ENCODE assay signal across 2 cellular contexts in the genomic region with DNA sequence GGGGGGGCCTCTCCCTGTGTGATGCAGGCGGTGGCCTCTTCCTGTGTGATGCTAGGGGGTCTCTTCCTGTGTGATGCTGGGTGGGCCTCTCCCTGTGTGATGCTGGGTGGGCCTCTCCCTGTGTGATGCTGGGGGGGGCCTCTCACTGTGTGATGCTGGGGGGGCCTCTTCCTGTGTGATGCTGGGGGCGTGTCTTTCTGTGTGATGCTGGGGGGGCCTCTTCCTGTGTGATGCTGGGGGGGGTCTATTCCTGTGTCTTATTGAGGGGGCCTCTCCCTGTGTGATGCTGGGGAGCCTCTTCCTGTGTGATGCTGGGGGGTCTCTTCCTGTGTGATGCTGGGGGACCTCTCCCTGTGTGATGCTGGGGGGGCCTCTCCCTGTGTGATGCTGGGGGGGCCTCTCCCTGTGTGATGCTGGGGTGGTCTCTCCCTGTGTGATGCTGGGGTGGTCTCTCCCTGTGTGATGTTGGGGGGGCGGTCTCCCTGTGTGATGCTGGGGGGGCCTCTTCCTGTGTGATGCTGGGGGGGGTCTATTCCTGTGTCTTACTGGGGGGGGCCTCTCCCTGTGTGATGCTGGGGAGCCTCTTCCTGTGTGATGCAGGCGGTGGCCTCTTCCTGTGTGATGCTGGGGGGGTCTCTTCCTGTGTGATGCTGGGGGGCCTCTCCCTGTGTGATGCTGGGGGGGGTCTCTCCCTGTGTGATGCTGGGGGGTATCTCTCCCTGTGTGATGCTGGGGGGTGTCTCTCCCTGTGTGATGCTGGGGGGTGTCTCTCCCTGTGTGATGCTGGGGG. TPM values are rescaled to one million over a fixed set of nuclear protein-coding genes. Genes with fewer than 3 reads are reported as not detected.
"Had no signal": no experiment of that assay in that cellular context is flagged by ENCODE, and none has a peak within 500 bp of the region (broad histone marks: within the 10 kb centered on the region; RNA-seq: fewer than 3 reads in every experiment).

No MANE protein-coding gene starts in this region.

RNA-seq across cellular contexts. Expression of a gene that starts 25.7 kb away (rescaled TPM):
- total RNA-seq: ascending aorta, SJCRH30 had no signal
